Comparison of ENCODE assay signal across 12 cellular contexts in genomic region chr16:58854392-58854791, GRCh38.
DNase-seq lines count a peak whose midpoint lies in the region; ATAC-seq lines count a peak whose summit lies in the region.
"Had no signal": no experiment of that assay in that cellular context is flagged by ENCODE, and none has a peak within 500 bp of the region (broad histone marks: within the 10 kb centered on the region; RNA-seq: fewer than 3 reads in every experiment).

No MANE protein-coding gene starts in this region.

- DNase-seq in NCI-H345 (lab: John Stamatoyannopoulos, UW), result no peak
- no peak for DNase-seq in activated naive CD4-positive, alpha-beta T cell treated with anti-CD3 and anti-CD28 coated beads, Interleukin-2, amount 10 ng/mL, durations not matched to agents 7 days and 5 days
- no peak for DNase-seq in NCI-H1092 (lab: John Stamatoyannopoulos, UW)
- no peak for DNase-seq in SKM-1 (lab: John Stamatoyannopoulos, UW; ENCODE audit: unreplicated experiment)
- DNase-seq: colonic mucosa, GDM1, kidney, nephron progenitor cell had no signal

- no peak overlapping the region for H3K4me3 Mint-ChIP-seq in activated naive CD4-positive, alpha-beta T cell treated with anti-CD3 and anti-CD28 coated beads, Interleukin-2, amount 10 ng/mL, durations not matched to agents 7 days and 5 days
- H3K4me3 Mint-ChIP-seq: nephron progenitor cell had no signal

- H3K27me3 Mint-ChIP-seq in activated naive CD4-positive, alpha-beta T cell treated with anti-CD3 and anti-CD28 coated beads, Interleukin-2, amount 10 ng/mL, durations not matched to agents 7 days and 5 days, result no peaks in the 10 kb centered on the region

- CTCF ChIA-PET in activated naive CD4-positive, alpha-beta T cell treated with anti-CD3 and anti-CD28 coated beads, Interleukin-2, amount 10 ng/mL, durations not matched to agents 7 days and 5 days (lab: Charles Lee), result no interaction called here

- H3K27ac Mint-ChIP-seq in activated naive CD4-positive, alpha-beta T cell treated with anti-CD3 and anti-CD28 coated beads, Interleukin-2, amount 10 ng/mL, durations not matched to agents 7 days and 5 days, result no peak overlapping the region

- no peaks in the 10 kb centered on the region for H3K36me3 Mint-ChIP-seq in activated naive CD4-positive, alpha-beta T cell treated with anti-CD3 and anti-CD28 coated beads, Interleukin-2, amount 10 ng/mL, durations not matched to agents 7 days and 5 days

- H3K4me1 Mint-ChIP-seq in activated naive CD4-positive, alpha-beta T cell treated with anti-CD3 and anti-CD28 coated beads, Interleukin-2, amount 10 ng/mL, durations not matched to agents 7 days and 5 days, result no peaks in the 10 kb centered on the region

- ATAC-seq in GM18498 (IDR thresholded peaks at IDR 0.05; ENCODE audit: unreplicated experiment), result peak; percentile 80
- peak; percentile 77 for ATAC-seq in GM19463 (IDR thresholded peaks at IDR 0.05; ENCODE audit: unreplicated experiment)
- ATAC-seq in HG02884 (IDR thresholded peaks at IDR 0.05; ENCODE audit: unreplicated experiment), result peak; percentile 49
- ATAC-seq in HG03571 (IDR thresholded peaks at IDR 0.05; ENCODE audit: unreplicated experiment), result peak; percentile 70

- no peaks in the 10 kb centered on the region for H3K9me3 Mint-ChIP-seq in activated naive CD4-positive, alpha-beta T cell treated with anti-CD3 and anti-CD28 coated beads, Interleukin-2, amount 10 ng/mL, durations not matched to agents 7 days and 5 days
- H3K9me3 Mint-ChIP-seq: nephron progenitor cell had no signal
